ENCODE assay signal across 27 cellular contexts in genomic region chr7:143910473-143911248, GRCh38. TPM values are rescaled to one million over a fixed set of nuclear protein-coding genes. Genes with fewer than 3 reads are reported as not detected.
"Had no signal": no experiment of that assay in that cellular context is flagged by ENCODE, and none has a peak within 500 bp of the region (broad histone marks: within the 10 kb centered on the region; RNA-seq: fewer than 3 reads in every experiment).

No MANE protein-coding gene starts in this region.

- H3K9ac ChIP-seq: parathyroid adenoma had no signal

- DNase-seq: activated CD4-positive, alpha-beta T cell treated with anti-CD3 and anti-CD28 coated beads for 48 hours; activated CD4-positive, CD25-positive, alpha-beta regulatory T cell; activated CD8-positive, alpha-beta memory T cell treated with anti-CD3 and anti-CD28 coated beads for 24 hours; activated CD8-positive, alpha-beta memory T cell treated with anti-CD3 and anti-CD28 coated beads, Interleukin-2, amount 50 U/mL, for 48 hours; activated effector memory CD4-positive, alpha-beta T cell treated with Interleukin-2 at 50 U/mL for 16 hours; activated naive CD4-positive, alpha-beta T cell treated with anti-CD3 and anti-CD28 coated beads, Interleukin-2, amount 10 ng/mL, durations not matched to agents 7 days and 5 days; activated T-cell treated with anti-CD3 and anti-CD28 coated beads, Interleukin-2, amount 50 U/mL, for 48 hours; adrenal gland; endodermal cell; gastrocnemius medialis; heart left ventricle; immature natural killer cell; stimulated activated CD4-positive, alpha-beta T cell treated with anti-CD3 and anti-CD28 coated beads, Interleukin-12 subunit alpha, Interleukin-12 subunit beta, amount 100 ng/mL, for 4 hours; stimulated activated CD4-positive, alpha-beta T cell treated with anti-CD3 and anti-CD28 coated beads, Interleukin-1b, Interleukin-23, amount 100 ng/mL, for 48 hours; stimulated activated CD8-positive, alpha-beta memory T cell treated with anti-CD3 and anti-CD28 coated beads, Interleukin-4, amount 100 ng/mL, for 48 hours; stimulated activated naive CD4-positive, alpha-beta T cell; substantia nigra; T-cell; tibial artery had no signal

- H3K27ac ChIP-seq: adrenal gland, gastrocnemius medialis, heart left ventricle, neutrophil, parathyroid adenoma, tibial artery had no signal

- H3K4me3 Mint-ChIP-seq: activated naive CD4-positive, alpha-beta T cell treated with anti-CD3 and anti-CD28 coated beads, Interleukin-2, amount 10 ng/mL, durations not matched to agents 7 days and 5 days; endodermal cell; immature natural killer cell; memory B cell; natural killer cell treated with Interleukin-12 subunit alpha and Interleukin-12 subunit beta and Interleukin-15 and Interleukin-18, amount 100 ng/mL, for 72 hours; T-cell had no signal

- H3K27ac Mint-ChIP-seq: activated naive CD4-positive, alpha-beta T cell treated with anti-CD3 and anti-CD28 coated beads, Interleukin-2, amount 10 ng/mL, durations not matched to agents 7 days and 5 days; endodermal cell; immature natural killer cell; memory B cell; natural killer cell treated with Interleukin-12 subunit alpha and Interleukin-12 subunit beta and Interleukin-15 and Interleukin-18, amount 100 ng/mL, for 72 hours; T-cell had no signal

- H3K4me3 ChIP-seq: adrenal gland, gastrocnemius medialis, heart left ventricle, tibial artery had no signal

- H3K36me3 Mint-ChIP-seq: activated naive CD4-positive, alpha-beta T cell treated with anti-CD3 and anti-CD28 coated beads, Interleukin-2, amount 10 ng/mL, durations not matched to agents 7 days and 5 days; immature natural killer cell; memory B cell; natural killer cell treated with Interleukin-12 subunit alpha and Interleukin-12 subunit beta and Interleukin-15 and Interleukin-18, amount 100 ng/mL, for 72 hours; T-cell had no signal

- H3K4me1 Mint-ChIP-seq: activated naive CD4-positive, alpha-beta T cell treated with anti-CD3 and anti-CD28 coated beads, Interleukin-2, amount 10 ng/mL, durations not matched to agents 7 days and 5 days; immature natural killer cell; memory B cell; T-cell had no signal

- H3K27me3 ChIP-seq: adrenal gland, gastrocnemius medialis, heart left ventricle, neutrophil, tibial artery had no signal

- H3K9me3 ChIP-seq: adrenal gland, gastrocnemius medialis, heart left ventricle, neutrophil, tibial artery had no signal

- ATAC-seq: gastrocnemius medialis; heart left ventricle; natural killer cell treated with Interleukin-12 subunit alpha and Interleukin-12 subunit beta and Interleukin-15 and Interleukin-18, amount 100 ng/mL, for 72 hours; T-cell had no signal

- H3K9me3 Mint-ChIP-seq: activated naive CD4-positive, alpha-beta T cell treated with anti-CD3 and anti-CD28 coated beads, Interleukin-2, amount 10 ng/mL, durations not matched to agents 7 days and 5 days; endodermal cell; immature natural killer cell; memory B cell; natural killer cell treated with Interleukin-12 subunit alpha and Interleukin-12 subunit beta and Interleukin-15 and Interleukin-18, amount 100 ng/mL, for 72 hours; T-cell had no signal

- H3K36me3 ChIP-seq: adrenal gland, gastrocnemius medialis, heart left ventricle, neutrophil, tibial artery had no signal

- H3K79me2 ChIP-seq: parathyroid adenoma had no signal

- H2AFZ ChIP-seq: parathyroid adenoma had no signal

- H3K4me1 ChIP-seq: adrenal gland, gastrocnemius medialis, parathyroid adenoma had no signal

- FAIRE-seq: urothelium cell line had no signal

RNA-seq across cellular contexts. Expression of gene OR2F2, which starts 24.4 kb away (rescaled TPM):
- total RNA-seq: adrenal gland; cardiac septum; endodermal cell; epithelial cell of proximal tubule; gastrocnemius medialis; heart left ventricle; liver; natural killer cell treated with Interleukin-12 subunit alpha and Interleukin-12 subunit beta and Interleukin-15 and Interleukin-18, amount 100 ng/mL, for 72 hours; T-cell had no signal
- polyA plus RNA-seq: adrenal gland, heart left ventricle, immature natural killer cell, liver had no signal

RNA-seq across cellular contexts. Expression of gene OR2F1, which starts 44.0 kb away (rescaled TPM):
- total RNA-seq: adrenal gland; cardiac septum; endodermal cell; epithelial cell of proximal tubule; gastrocnemius medialis; heart left ventricle; natural killer cell treated with Interleukin-12 subunit alpha and Interleukin-12 subunit beta and Interleukin-15 and Interleukin-18, amount 100 ng/mL, for 72 hours; T-cell had no signal
- polyA plus RNA-seq: adrenal gland, heart left ventricle, immature natural killer cell, liver had no signal
